In genomic region chr15:57677206-57677605, GRCh38 we compare ENCODE assay signal across 22 cellular contexts. TPM values are rescaled to one million over a fixed set of nuclear protein-coding genes. Genes with fewer than 3 reads are reported as not detected.
A peak's percentile ranks its signal among the peaks of the same experiment; 100 is the strongest.
DNase-seq lines count a peak whose midpoint lies in the region; ATAC-seq, FAIRE-seq and TF ChIP-seq lines count a peak whose summit lies in the region.
"Had no signal": no experiment of that assay in that cellular context is flagged by ENCODE, and none has a peak within 500 bp of the region (broad histone marks: within the 10 kb centered on the region; RNA-seq: fewer than 3 reads in every experiment).

No MANE protein-coding gene starts in this region.

- no peaks in the 10 kb centered on the region for H3K9me3 Mint-ChIP-seq in nephron
- H3K9me3 Mint-ChIP-seq: CD4-positive, alpha-beta T cell; HFFc6 had no signal

- H3K4me2 ChIP-seq in K562 (ENCODE audit: insufficient read depth, low read length) = no peak overlapping the region
- H3K4me2 ChIP-seq: KMS-11 had no signal

- no peaks in the 10 kb centered on the region for H3K36me3 ChIP-seq in K562 (ENCODE audit: control insufficient read depth, insufficient read depth, low read length)
- H3K36me3 ChIP-seq in gastroesophageal sphincter = peaks cover 0 to 13% of the 10 kb centered on the region in 2 donors
- H3K36me3 ChIP-seq: BE2C had no signal

- H3K27me3 ChIP-seq in K562 (ENCODE audit: control insufficient read depth in 2 of 2, insufficient read depth in 2 of 2, low read length in 2 of 2) (peaks cover 33 to 35% of the 10 kb centered on the region in 2 experiments), gastroesophageal sphincter (no peaks in the 10 kb centered on the region)
- H3K27me3 ChIP-seq: BE2C had no signal

- ATAC-seq in K562 (no peak), gastroesophageal sphincter (no peak)
- ATAC-seq: HCT116, HepG2 had no signal

- in situ Hi-C loops in K562 (cut with MboI) = no loop called here

- CTCF ChIA-PET in K562 (lab: Yijun Ruan, JAX; ENCODE audit: low intra/inter-chr PET ratio) = no interaction called here

- no peak overlapping the region for H3K9ac ChIP-seq in K562 (ENCODE audit: insufficient read depth in 1 of 2, low read depth in 2 of 2, low read length in 2 of 2)
- H3K9ac ChIP-seq: KMS-11 had no signal

- no peak for TF ChIP-seq EP300 in K562 (IDR thresholded peaks at IDR 0.05; ENCODE audit: low read length)
- no peak for TF ChIP-seq EP300 in gastroesophageal sphincter (IDR thresholded peaks at IDR 0.05)

- H3K4me3 Mint-ChIP-seq in nephron = no peak overlapping the region
- H3K4me3 Mint-ChIP-seq: CD4-positive, alpha-beta T cell; HFFc6 had no signal

- TF ChIP-seq POLR2A in K562 (conservative IDR thresholded peaks at IDR 0.05) (no peak), gastroesophageal sphincter (IDR thresholded peaks at IDR 0.05) (no peak)

- no peaks in the 10 kb centered on the region for H4K20me1 ChIP-seq in K562 (replicated peaks; ENCODE audit: control insufficient read depth, insufficient read depth, low read length)

- H3K27ac Mint-ChIP-seq in nephron = peak overlapping the region in 2 of 3 experiments; percentile 60 to 77
- H3K27ac Mint-ChIP-seq: CD4-positive, alpha-beta T cell; HFFc6 had no signal

- POLR2A ChIA-PET in K562 (lab: Yijun Ruan, JAX) = interaction anchor here (0.6 to 2.2 kb wide), 2 partner anchors 29 to 507 kb away, joined by 3 to 7 read pairs; partner anchors contain the start of gene POLR2M

- H3K4me1 Mint-ChIP-seq in nephron = peaks cover 14% of the 10 kb centered on the region

- TF ChIP-seq CTCF in AG10803 (conservative IDR thresholded peaks at IDR 0.05; ENCODE audit: low read length) = no peak
- TF ChIP-seq CTCF in K562 (IDR thresholded peaks at IDR 0.05 in 2 of 3, conservative IDR thresholded peaks at IDR 0.05 in 1 of 3; ENCODE audit: insufficient read depth in 2 of 3, low read depth in 1 of 3, low read length in 3 of 3) = no peak
- TF ChIP-seq CTCF in nephron (IDR thresholded peaks at IDR 0.05; ENCODE audit: unreplicated experiment in 3 of 3) = no peak
- no peak for TF ChIP-seq CTCF in gastroesophageal sphincter (IDR thresholded peaks at IDR 0.05)

- H3K4me3 ChIP-seq in AG10803 (ENCODE audit: low read length) (no peak overlapping the region), K562 (no peak overlapping the region), gastroesophageal sphincter (no peak overlapping the region)

- intact Hi-C loops in K562 (cut with micrococcal nuclease) = no loop called here

- DNase-seq in AG10803 (ENCODE audit: low read depth) (peak; percentile 12), GM03348 (ENCODE audit: low spot score) (peak; percentile 9), K562 (ENCODE audit: extremely low read depth in 1 of 4, low spot score in 3 of 4) (no peak), NCI-H446 (lab: John Stamatoyannopoulos, UW) (no peak), A172 (ENCODE audit: low spot score) (no peak), NCI-H2029 (lab: John Stamatoyannopoulos, UW) (no peak)
- DNase-seq: 8988T; BE2C; C1 segment of cervical spinal cord; Caco-2; CD4-positive, alpha-beta T cell; DMS153; DMS79 treated with DMSO at 0.1 percent for 48 hours; GOT3; H7; HFFc6 had no signal

- peaks cover under 1% of the 10 kb centered on the region for H3K36me3 Mint-ChIP-seq in nephron (ENCODE audit: low read depth)

- no peaks in the 10 kb centered on the region for H3K79me2 ChIP-seq in K562 (ENCODE audit: control insufficient read depth, insufficient read depth, low read length)

- 0% methylated on average over 3 of the region's 3 CpGs for WGBS in K562 (ENCODE audit: insufficient coverage, low coverage, missing lambda C conversion rate)
- 65 to 83% methylated on average over 1 to 3 of the region's 3 CpGs for WGBS in gastroesophageal sphincter (ENCODE audit: low coverage in 1 of 2), 2 donors

- TF ChIP-seq RAD21 in K562 (CRISPR knock-in tag; conservative IDR thresholded peaks at IDR 0.05 in 1 of 2, IDR thresholded peaks at IDR 0.05 in 1 of 2) = no peak

- H3K4me1 ChIP-seq in K562 (replicated peaks in 1 of 2; ENCODE audit: control insufficient read depth in 2 of 2, insufficient read depth in 2 of 2, low read length in 2 of 2) (no peaks in the 10 kb centered on the region), gastroesophageal sphincter (peaks cover 0 to 26% (median 0%) of the 10 kb centered on the region in 3 donors)
- H3K4me1 ChIP-seq: BE2C had no signal

- no peak for FAIRE-seq in K562 (lab: Jason Lieb, UNC)
- FAIRE-seq: GM12891, HepG2 had no signal

- no TSS peak for BruUV-seq in K562 (replicated peaks; lab: Mats Ljungman, UMichigan)

- no peak overlapping the region for H3K27ac ChIP-seq in K562 (ENCODE audit: extremely low read depth, low read depth, low read length)
- no peak overlapping the region for H3K27ac ChIP-seq in gastroesophageal sphincter
- H3K27ac ChIP-seq: KMS-11 had no signal

- H3K9me1 ChIP-seq in K562 (ENCODE audit: control insufficient read depth, insufficient read depth, low read length) = no peaks in the 10 kb centered on the region

- no peak overlapping the region for H2AFZ ChIP-seq in K562 (ENCODE audit: low read depth, low read length)

- no peaks in the 10 kb centered on the region for H3K27me3 Mint-ChIP-seq in nephron (ENCODE audit: low read depth)

- H3K9me3 ChIP-seq in K562 (replicated peaks; ENCODE audit: control insufficient read depth, insufficient read depth, low read depth, low read length) = no peaks in the 10 kb centered on the region
- no peaks in the 10 kb centered on the region for H3K9me3 ChIP-seq in gastroesophageal sphincter
- H3K9me3 ChIP-seq: BE2C, Caco-2 had no signal

TF ChIP-seq in K562, 482 proteins besides CTCF, POLR2A, EP300 and RAD21:
- peak; percentile 72 for TF ChIP-seq CBX2 (IDR thresholded peaks at IDR 0.05; ENCODE audit: insufficient read depth, low read length, poor library complexity, severe bottlenecking)
- TF ChIP-seq FOS (IDR thresholded peaks at IDR 0.05; ENCODE audit: extremely low read depth, insufficient read length) = no peak
- no peak for TF ChIP-seq GATAD2B (IDR thresholded peaks at IDR 0.05; ENCODE audit: borderline replicate concordance)
- no peak for TF ChIP-seq PHF8 (IDR thresholded peaks at IDR 0.05; ENCODE audit: borderline replicate concordance, low read length)

RNA-seq across cellular contexts. Expression of gene POLR2M, which starts 29.3 kb away (rescaled TPM):
- 15.1 and 30.6 TPM in 2 replicates for total RNA-seq in K562 (2011; cell fraction: chromatin; rRNA removed; ENCODE audit: low replicate concordance)
- total RNA-seq in K562 (2011; cell fraction: nucleolus; rRNA removed) = 9.7 and 14.5 TPM in 2 replicates
- 12.2 and 21.1 TPM in 2 replicates for total RNA-seq in K562 (2011; cell fraction: nucleoplasm; rRNA removed)
- total RNA-seq in K562 (2014; rRNA removed) (316 and 1,050 TPM in 2 replicates), K562 (2014; rRNA removed; fragmentation: Illumina TruSeq; extraction: Trizol) (43.0 and 52.0 TPM in 2 replicates), K562 (2015; rRNA removed; fragmentation: Illumina TruSeq; extraction: Trizol) (32.9 and 34.6 TPM in 2 replicates), K562 (2021) (66.9 and 77.6 TPM in 2 replicates), gastroesophageal sphincter (10 to 100 TPM; 47.3 to 80.5 (median 59.0) TPM)
- polyA plus RNA-seq in K562 (2011; rRNA removed) (58.3 and 73.7 TPM in 2 replicates), K562 (2014; fragmentation: Illumina TruSeq; extraction: Trizol) (38.2 and 47.6 TPM in 2 replicates), K562 (2014; fragmentation: Nextera tagmentation; extraction: Ambion mirVana) (10 to 100 TPM in 1 of 2 experiments, 1 to 10 TPM in 1; 9.2 to 10.6 TPM), K562 (2014; rRNA removed) (370 and 537 TPM in 2 replicates)
- polyA plus RNA-seq in K562 (2011; cell fraction: cytosol; rRNA removed) = 63.0 and 229 TPM in 2 replicates
- polyA plus RNA-seq in K562 (2011; cell fraction: nucleus; rRNA removed) = 25.9 and 40.4 TPM in 2 replicates
- polyA plus RNA-seq in K562 (2012) = 34.3 and 43.5 TPM in 2 replicates
- polyA minus RNA-seq in K562 (2011; rRNA and poly(A)+ RNA removed) = 86.9 and 94.7 TPM in 2 replicates
- 37.8 and 44.7 TPM in 2 replicates for polyA minus RNA-seq in K562 (2011; cell fraction: cytosol; rRNA and poly(A)+ RNA removed)
- 20.8 and 24.2 TPM in 2 replicates for polyA minus RNA-seq in K562 (2011; cell fraction: nucleus; rRNA and poly(A)+ RNA removed)
- 114 and 151 TPM in 2 replicates for total RNA-seq in A172 (2014; rRNA removed; shearing (Covaris generic))

Comparison
In these comparisons a context has a peak if more than half of its experiments do, and no peak if none do; other contexts are left out.
1. DNase-seq: peak in AG10803 (single experiment) and GM03348 (single experiment); none in K562 (0 of 4), NCI-H446 (0 of 2), A172 (single experiment) and NCI-H2029 (single experiment).